In the genomic region with DNA sequence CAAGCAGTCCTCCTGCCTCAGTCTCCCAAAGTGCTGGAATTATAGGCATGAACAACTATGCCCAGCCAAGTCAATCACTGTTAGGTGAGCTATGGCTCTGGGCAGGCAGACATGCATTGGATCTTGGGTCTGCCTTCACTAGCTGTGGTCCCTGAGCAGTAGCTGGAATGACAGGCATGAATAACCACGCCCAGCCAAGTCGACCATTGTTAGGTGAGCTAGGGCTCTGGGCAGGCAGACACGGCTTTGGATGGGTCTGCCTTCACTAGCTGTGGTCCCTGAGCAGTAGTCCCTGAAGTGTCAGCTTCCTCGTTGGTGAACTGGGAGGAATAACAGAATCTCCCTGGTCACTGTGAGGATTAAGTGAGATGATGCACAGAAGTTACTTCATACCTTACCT, we compare ENCODE assay signal across 19 cellular contexts.
"Had no signal": no experiment of that assay in that cellular context is flagged by ENCODE, and none has a peak within 500 bp of the region (broad histone marks: within the 10 kb centered on the region; RNA-seq: fewer than 3 reads in every experiment).

No MANE protein-coding gene starts in this region.

- FAIRE-seq: astrocyte had no signal

- H3K9me3 ChIP-seq: neutrophil, ovary, tibial nerve, uterus had no signal

- H3K4me1 ChIP-seq: uterus had no signal

- H3K4me3 ChIP-seq: coronary artery, ovary, tibial nerve, uterus had no signal

- H3K27me3 ChIP-seq: neutrophil, ovary, tibial nerve, uterus had no signal

- ATAC-seq: activated CD8-positive, alpha-beta T cell treated with anti-CD3 and anti-CD28 coated beads, Interleukin-2, amount 10 ng/mL, durations not matched to agents 7 days and 5 days; activated naive CD4-positive, alpha-beta T cell treated with anti-CD3 and anti-CD28 coated beads, Interleukin-2, amount 50 U/mL, for 72 hours; left ventricle myocardium superior; natural killer cell treated with Interleukin-12 subunit alpha and Interleukin-12 subunit beta and Interleukin-15 and Interleukin-18, amount 100 ng/mL, for 72 hours; right cardiac atrium; stimulated activated effector memory CD8-positive, alpha-beta T cell treated with anti-CD3 and anti-CD28 coated beads, Interleukin-12 subunit alpha, Interleukin-12 subunit beta, amount 100 ng/mL, for 72 hours; stimulated activated naive CD8-positive, alpha-beta T cell treated with anti-CD3 and anti-CD28 coated beads, Interleukin-15, amount 100 ng/mL, for 72 hours; T-helper 17 cell had no signal

- H3K36me3 ChIP-seq: ovary, uterus had no signal

- H3K27ac ChIP-seq: coronary artery, neutrophil, ovary, tibial nerve, uterus had no signal

- DNase-seq: activated CD4-positive, alpha-beta T cell treated with anti-CD3 and anti-CD28 coated beads, Interleukin-2, amount 10 ng/mL, durations not matched to agents 24 days and 14 days; activated CD8-positive, alpha-beta T cell treated with anti-CD3 and anti-CD28 coated beads, Interleukin-2, amount 10 ng/mL, durations not matched to agents 7 days and 5 days; activated gamma-delta T cell; cerebellar nuclear complex; left ventricle myocardium superior; right cardiac atrium; stimulated activated CD4-positive, alpha-beta T cell treated with anti-CD3 and anti-CD28 coated beads, Interleukin-2, amount 100 ng/mL, for 24 hours; stimulated activated naive CD8-positive, alpha-beta T cell treated with anti-CD3 and anti-CD28 coated beads, Interleukin-15, amount 100 ng/mL, for 72 hours; SW 1271; T-helper 17 cell had no signal
